Comparison of ENCODE assay signal across 1 cellular context in the genomic region with DNA sequence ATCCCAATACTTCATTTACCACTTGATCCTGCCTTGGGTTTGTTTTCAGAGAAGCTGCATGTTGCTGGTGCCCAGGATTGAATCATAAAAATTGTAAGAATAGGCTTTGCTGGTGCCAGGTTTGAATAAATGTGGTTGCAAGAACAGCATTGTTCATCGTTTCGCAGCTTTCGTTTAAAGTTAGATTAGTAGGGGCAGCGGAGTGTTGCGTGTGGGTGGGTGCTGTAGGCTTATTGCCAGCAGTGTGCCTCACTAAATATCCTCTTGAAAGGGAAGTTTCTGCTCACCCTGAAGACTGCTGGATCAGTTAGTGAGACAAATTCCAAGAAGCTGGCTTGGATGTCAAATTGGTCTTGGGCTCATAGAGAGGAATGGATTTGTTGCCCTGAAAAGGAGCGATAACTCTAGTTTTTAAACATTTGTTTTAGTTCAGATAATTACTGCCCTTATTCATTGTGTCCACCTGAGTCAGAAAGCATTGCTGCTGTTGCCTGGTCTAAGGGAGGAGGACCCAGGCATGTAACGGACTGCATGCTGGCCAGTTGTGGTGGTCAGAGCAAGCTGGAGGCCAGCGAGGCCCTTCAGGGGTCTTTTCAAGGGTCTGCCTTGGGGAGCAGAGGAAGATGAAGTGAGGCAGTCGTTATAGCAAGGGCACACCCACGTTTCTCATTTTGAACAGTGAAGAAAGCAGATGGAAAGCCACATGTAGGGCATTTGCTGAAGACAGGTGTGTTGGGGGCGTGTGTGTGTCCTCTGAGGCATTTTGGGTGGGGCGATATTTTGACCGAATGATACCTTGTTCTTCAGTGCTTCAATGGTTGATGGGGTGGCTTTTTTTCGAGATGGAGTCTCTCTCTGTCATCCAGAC.
TF ChIP-seq lines count a peak whose summit lies in the region.

No MANE protein-coding gene starts in this region.

TF ChIP-seq in HCT116, 20 proteins besides CTCF, POLR2A, EP300 and RAD21 (continued from another document):
- TF ChIP-seq, protein P1, sequence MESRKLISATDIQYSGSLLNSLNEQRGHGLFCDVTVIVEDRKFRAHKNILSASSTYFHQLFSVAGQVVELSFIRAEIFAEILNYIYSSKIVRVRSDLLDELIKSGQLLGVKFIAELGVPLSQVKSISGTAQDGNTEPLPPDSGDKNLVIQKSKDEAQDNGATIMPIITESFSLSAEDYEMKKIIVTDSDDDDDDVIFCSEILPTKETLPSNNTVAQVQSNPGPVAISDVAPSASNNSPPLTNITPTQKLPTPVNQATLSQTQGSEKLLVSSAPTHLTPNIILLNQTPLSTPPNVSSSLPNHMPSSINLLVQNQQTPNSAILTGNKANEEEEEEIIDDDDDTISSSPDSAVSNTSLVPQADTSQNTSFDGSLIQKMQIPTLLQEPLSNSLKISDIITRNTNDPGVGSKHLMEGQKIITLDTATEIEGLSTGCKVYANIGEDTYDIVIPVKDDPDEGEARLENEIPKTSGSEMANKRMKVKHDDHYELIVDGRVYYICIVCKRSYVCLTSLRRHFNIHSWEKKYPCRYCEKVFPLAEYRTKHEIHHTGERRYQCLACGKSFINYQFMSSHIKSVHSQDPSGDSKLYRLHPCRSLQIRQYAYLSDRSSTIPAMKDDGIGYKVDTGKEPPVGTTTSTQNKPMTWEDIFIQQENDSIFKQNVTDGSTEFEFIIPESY (IDR thresholded peaks at IDR 0.05; ENCODE audit: extremely low read depth, insufficient replicate concordance, low read length), result no peak
- TF ChIP-seq ELF1 (IDR thresholded peaks at IDR 0.05; ENCODE audit: borderline replicate concordance, low read depth) (no peak), SRF (IDR thresholded peaks at IDR 0.05; ENCODE audit: low read depth) (no peak), EZH2 (IDR thresholded peaks at IDR 0.05) (no peak), CEBPB (IDR thresholded peaks at IDR 0.05; ENCODE audit: low read depth) (no peak), EZH2phosphoT487 (IDR thresholded peaks at IDR 0.05; ENCODE audit: borderline replicate concordance) (no peak), SIN3A (IDR thresholded peaks at IDR 0.05; ENCODE audit: low read depth) (no peak), ZNF274 (IDR thresholded peaks at IDR 0.05; ENCODE audit: low read depth, low read length) (no peak), JUND (IDR thresholded peaks at IDR 0.05) (no peak), CBX3 (IDR thresholded peaks at IDR 0.05; ENCODE audit: low read depth) (no peak), YY1 (IDR thresholded peaks at IDR 0.05; ENCODE audit: extremely low read depth, insufficient replicate concordance, low read depth, low read length) (no peak), ZFX (IDR thresholded peaks at IDR 0.05) (no peak)
- TF ChIP-seq, protein P2, sequence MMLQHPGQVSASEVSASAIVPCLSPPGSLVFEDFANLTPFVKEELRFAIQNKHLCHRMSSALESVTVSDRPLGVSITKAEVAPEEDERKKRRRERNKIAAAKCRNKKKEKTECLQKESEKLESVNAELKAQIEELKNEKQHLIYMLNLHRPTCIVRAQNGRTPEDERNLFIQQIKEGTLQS (IDR thresholded peaks at IDR 0.05), result no peak
- TF ChIP-seq, protein P3, sequence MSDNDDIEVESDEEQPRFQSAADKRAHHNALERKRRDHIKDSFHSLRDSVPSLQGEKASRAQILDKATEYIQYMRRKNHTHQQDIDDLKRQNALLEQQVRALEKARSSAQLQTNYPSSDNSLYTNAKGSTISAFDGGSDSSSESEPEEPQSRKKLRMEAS (IDR thresholded peaks at IDR 0.05), result no peak
